Comparison of ENCODE assay signal across 13 cellular contexts in genomic region chr6:158703121-158703839, GRCh38. TPM values are rescaled to one million over a fixed set of nuclear protein-coding genes. Genes with fewer than 3 reads are reported as not detected.
DNase-seq lines count a peak whose midpoint lies in the region; ATAC-seq and TF ChIP-seq lines count a peak whose summit lies in the region.
"Had no signal": no experiment of that assay in that cellular context is flagged by ENCODE, and none has a peak within 500 bp of the region (broad histone marks: within the 10 kb centered on the region; RNA-seq: fewer than 3 reads in every experiment).

No MANE protein-coding gene starts in this region.

- peaks cover 9 to 17% (median 15%) of the 10 kb centered on the region in 3 donors for H3K4me1 Mint-ChIP-seq in T-cell

- intact Hi-C loops in left ventricle myocardium inferior (cut with micrococcal nuclease) (loop anchor here (10.0 kb wide), 2 partner anchors 92 to 162 kb away; no protein-coding TSS in a partner anchor), sigmoid colon (cut with DNase I) (loop anchor here (10.0 kb wide), 2 partner anchors 402 to 432 kb away; no protein-coding TSS in a partner anchor)

- peaks cover 15% of the 10 kb centered on the region for H3K36me3 Mint-ChIP-seq in T-cell

- CTCF ChIA-PET in T-cell (lab: Charles Lee): interaction anchor here (0.6 to 2.7 kb wide), 8 partner anchors 13 to 271 kb away, joined by 3 to 24 read pairs (median 6); no protein-coding TSS in a partner anchor

- no peaks in the 10 kb centered on the region for H3K36me3 ChIP-seq in left ventricle myocardium inferior
- H3K36me3 ChIP-seq in sigmoid colon: no peaks in the 10 kb centered on the region

- no peak for TF ChIP-seq POLR2A in sigmoid colon (IDR thresholded peaks at IDR 0.05)

- H3K9me3 Mint-ChIP-seq in T-cell: no peaks in the 10 kb centered on the region
- H3K9me3 Mint-ChIP-seq: CD8-positive, alpha-beta memory T cell; nephron had no signal

- WGBS in sigmoid colon, 2 donors: 87 to 92% methylated on average over 14 of the region's 14 CpGs

- peaks cover 45% of the 10 kb centered on the region for H3K4me1 ChIP-seq in left ventricle myocardium inferior
- H3K4me1 ChIP-seq in sigmoid colon: peaks cover 0 to 45% (median 40%) of the 10 kb centered on the region in 4 donors

- POLR2A ChIA-PET in T-cell (lab: Charles Lee): no interaction called here

- no peak for TF ChIP-seq EP300 in sigmoid colon (IDR thresholded peaks at IDR 0.05)

- TF ChIP-seq CTCF in left ventricle myocardium inferior (IDR thresholded peaks at IDR 0.05; ENCODE audit: borderline replicate concordance) (no peak), sigmoid colon (IDR thresholded peaks at IDR 0.05) (no peak)

- H3K9me3 ChIP-seq in left ventricle myocardium inferior (replicated peaks): no peaks in the 10 kb centered on the region
- no peaks in the 10 kb centered on the region for H3K9me3 ChIP-seq in sigmoid colon
- H3K9me3 ChIP-seq: A549, stomach had no signal

- no peaks in the 10 kb centered on the region for H3K27me3 Mint-ChIP-seq in T-cell
- H3K27me3 Mint-ChIP-seq: CD8-positive, alpha-beta memory T cell had no signal

- no peak for ATAC-seq in T-cell (replicated peaks in 1 of 4)

- no peak overlapping the region for H3K4me3 ChIP-seq in left ventricle myocardium inferior
- H3K4me3 ChIP-seq in sigmoid colon: no peak overlapping the region

- H3K4me3 Mint-ChIP-seq in T-cell: peak overlapping the region in 2 of 3 donors; percentile 45 to 49
- H3K4me3 Mint-ChIP-seq: nephron had no signal

- no peaks in the 10 kb centered on the region for H3K27me3 ChIP-seq in left ventricle myocardium inferior (ENCODE audit: low read depth)
- no peaks in the 10 kb centered on the region for H3K27me3 ChIP-seq in sigmoid colon
- H3K27me3 ChIP-seq: stomach had no signal

- DNase-seq in NCI-H1105 treated with DMSO at 0.1 percent for 48 hours (lab: John Stamatoyannopoulos, UW): peak; percentile 9
- no peak for DNase-seq in NCI-H1105 (lab: John Stamatoyannopoulos, UW)
- DNase-seq in T-cell: no peak
- DNase-seq in left ventricle myocardium inferior: peak; percentile 67
- DNase-seq in sigmoid colon: peak; percentile 54
- no peak for DNase-seq in EL
- no peak for DNase-seq in 8988T
- DNase-seq in NCI-H748 (lab: John Stamatoyannopoulos, UW; ENCODE audit: unreplicated experiment): no peak
- DNase-seq: IMR-90 had no signal

- H3K27ac Mint-ChIP-seq in T-cell: peak overlapping the region in 1 of 2 donors; percentile 44

- peak overlapping the region; percentile 87 for H3K27ac ChIP-seq in left ventricle myocardium inferior (replicated peaks)
- H3K27ac ChIP-seq in sigmoid colon: no peak overlapping the region

RNA-seq across cellular contexts. Expression of gene SYTL3, which starts 53.4 kb away (rescaled TPM):
- total RNA-seq in T-cell (10 to 100 TPM; 14.4 to 45.6 (median 22.9) TPM), left ventricle myocardium inferior (11.2 TPM), sigmoid colon (1 to 10 TPM; 3.1 to 4.3 (median 3.6) TPM)
- polyA plus RNA-seq in sigmoid colon: 1 to 10 TPM; 1.6 to 6.9 (median 1.8) TPM

RNA-seq across cellular contexts. Expression of gene DYNLT1, which starts 58.7 kb away (rescaled TPM):
- total RNA-seq in T-cell (100 to 1,000 TPM in 1 of 5 donors, 10 to 100 TPM in 4; 50.8 to 128 (median 59.5) TPM), left ventricle myocardium inferior (126 TPM), sigmoid colon (100 to 1,000 TPM in 3 of 4 donors, 10 to 100 TPM in 1; 68.7 to 118 (median 105) TPM)
- polyA plus RNA-seq in sigmoid colon: 100 to 1,000 TPM; 231 to 457 (median 332) TPM

Comparison
In these comparisons a context has a peak if more than half of its experiments do, and no peak if none do; other contexts are left out.
1. DNase-seq: peak in NCI-H1105 treated with DMSO at 0.1 percent for 48 hours (single experiment), left ventricle myocardium inferior (single experiment) and sigmoid colon (single experiment); none in NCI-H1105 (single experiment), T-cell (0 of 34), EL (single experiment), 8988T (single experiment) and NCI-H748 (single experiment).